Comparison of ENCODE assay signal across 8 cellular contexts in the genomic region with DNA sequence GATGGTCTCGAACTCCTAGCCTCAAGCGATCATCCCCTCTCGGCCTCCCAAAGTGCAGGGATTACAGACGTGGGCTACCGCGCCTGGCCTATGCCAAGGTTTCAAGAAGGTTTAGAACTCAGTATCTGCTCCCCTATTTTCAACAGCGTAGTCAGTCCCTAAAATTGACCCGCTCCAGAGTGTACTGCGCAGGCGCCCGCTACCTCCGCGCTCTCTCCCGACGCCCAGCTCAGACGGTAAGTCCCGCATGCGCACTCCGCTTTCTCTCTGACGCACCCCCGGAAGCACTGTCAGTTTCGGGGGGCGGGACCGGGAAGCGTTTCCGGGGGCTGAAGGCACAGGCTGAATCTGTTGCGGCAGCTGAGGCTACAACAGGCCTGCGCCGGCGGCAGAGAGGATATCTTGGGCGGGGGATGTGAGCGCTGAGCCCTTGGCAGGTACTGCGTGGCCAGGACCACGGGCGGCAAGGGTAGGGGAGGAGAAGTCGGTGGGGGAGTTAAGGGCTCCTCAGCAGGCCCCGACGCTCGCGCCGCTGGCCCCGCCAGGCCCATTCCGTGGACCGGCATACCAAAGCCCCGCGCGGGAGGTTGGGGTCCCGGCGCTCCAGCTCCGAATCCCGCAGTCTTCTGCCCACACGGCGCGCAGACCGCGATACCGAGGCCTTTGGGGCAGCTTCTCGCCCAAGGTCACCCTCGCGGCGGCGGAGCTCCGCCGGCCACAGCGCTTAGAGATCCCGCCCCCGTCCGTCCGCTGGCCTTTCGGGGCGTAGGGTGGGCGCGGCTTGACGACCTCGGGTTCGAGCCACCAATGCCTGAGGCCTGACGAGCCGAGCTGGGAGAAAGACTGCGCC. TPM values are rescaled to one million over a fixed set of nuclear protein-coding genes. Genes with fewer than 3 reads are reported as not detected.
A peak's percentile ranks its signal among the peaks of the same experiment; 100 is the strongest.
DNase-seq lines count a peak whose midpoint lies in the region; ATAC-seq and TF ChIP-seq lines count a peak whose summit lies in the region.

A gene with protein sequence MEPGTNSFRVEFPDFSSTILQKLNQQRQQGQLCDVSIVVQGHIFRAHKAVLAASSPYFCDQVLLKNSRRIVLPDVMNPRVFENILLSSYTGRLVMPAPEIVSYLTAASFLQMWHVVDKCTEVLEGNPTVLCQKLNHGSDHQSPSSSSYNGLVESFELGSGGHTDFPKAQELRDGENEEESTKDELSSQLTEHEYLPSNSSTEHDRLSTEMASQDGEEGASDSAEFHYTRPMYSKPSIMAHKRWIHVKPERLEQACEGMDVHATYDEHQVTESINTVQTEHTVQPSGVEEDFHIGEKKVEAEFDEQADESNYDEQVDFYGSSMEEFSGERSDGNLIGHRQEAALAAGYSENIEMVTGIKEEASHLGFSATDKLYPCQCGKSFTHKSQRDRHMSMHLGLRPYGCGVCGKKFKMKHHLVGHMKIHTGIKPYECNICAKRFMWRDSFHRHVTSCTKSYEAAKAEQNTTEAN (plus strand): TSS at position 345 of the 850 bp plus-strand sequence. CDS start 27,470 bp downstream, outside the sequence.

- peak; percentile 71 for ATAC-seq in GM21619 (IDR thresholded peaks at IDR 0.05; ENCODE audit: unreplicated experiment)

- no peak for TF ChIP-seq CTCF in epithelial cell of proximal tubule (conservative IDR thresholded peaks at IDR 0.05; ENCODE audit: low read depth, low read length)

- peak within 1 kb of the TSS; percentile 80 for H3K4me3 ChIP-seq in epithelial cell of proximal tubule (ENCODE audit: low read depth, low read length)

- DNase-seq in DMS153 (lab: John Stamatoyannopoulos, UW) (peak; percentile 89), KG1 (lab: John Stamatoyannopoulos, UW) (peak; percentile 76), epithelial cell of proximal tubule (ENCODE audit: low read depth) (no peak), mucosa of gallbladder (ENCODE audit: low spot score) (peak; percentile 98)
- peak; percentile 98 for DNase-seq in activated T-cell treated with anti-CD3 and anti-CD28 coated beads, Interleukin-2, amount 50 U/mL, for 1 hour
- DNase-seq in stimulated activated CD8-positive, alpha-beta memory T cell treated with anti-CD3 and anti-CD28 coated beads, Interleukin-4, amount 100 ng/mL, for 24 hours (ENCODE audit: low read depth) = peak; percentile 98

TF ChIP-seq in PFSK-1, 5 proteins besides CTCF, POLR2A, EP300 and RAD21:
- TF ChIP-seq POLR2AphosphoS5 (IDR thresholded peaks at IDR 0.05; ENCODE audit: low read depth, low read length) (peak; percentile 79), FOXP2 (optimal IDR thresholded peaks at IDR 0.05; ENCODE audit: borderline replicate concordance, extremely low read depth, extremely low read length, insufficient read depth) (peak; percentile 62), SIN3A (IDR thresholded peaks at IDR 0.05; ENCODE audit: borderline replicate concordance, insufficient read depth, low read length) (peak; percentile 89; the same call in 1 of the 2 replicates), TAF1 (IDR thresholded peaks at IDR 0.05; ENCODE audit: borderline replicate concordance, insufficient read depth, low read length) (peak; percentile 70; the same call in 1 of the 2 replicates)
- TF ChIP-seq, protein P1, sequence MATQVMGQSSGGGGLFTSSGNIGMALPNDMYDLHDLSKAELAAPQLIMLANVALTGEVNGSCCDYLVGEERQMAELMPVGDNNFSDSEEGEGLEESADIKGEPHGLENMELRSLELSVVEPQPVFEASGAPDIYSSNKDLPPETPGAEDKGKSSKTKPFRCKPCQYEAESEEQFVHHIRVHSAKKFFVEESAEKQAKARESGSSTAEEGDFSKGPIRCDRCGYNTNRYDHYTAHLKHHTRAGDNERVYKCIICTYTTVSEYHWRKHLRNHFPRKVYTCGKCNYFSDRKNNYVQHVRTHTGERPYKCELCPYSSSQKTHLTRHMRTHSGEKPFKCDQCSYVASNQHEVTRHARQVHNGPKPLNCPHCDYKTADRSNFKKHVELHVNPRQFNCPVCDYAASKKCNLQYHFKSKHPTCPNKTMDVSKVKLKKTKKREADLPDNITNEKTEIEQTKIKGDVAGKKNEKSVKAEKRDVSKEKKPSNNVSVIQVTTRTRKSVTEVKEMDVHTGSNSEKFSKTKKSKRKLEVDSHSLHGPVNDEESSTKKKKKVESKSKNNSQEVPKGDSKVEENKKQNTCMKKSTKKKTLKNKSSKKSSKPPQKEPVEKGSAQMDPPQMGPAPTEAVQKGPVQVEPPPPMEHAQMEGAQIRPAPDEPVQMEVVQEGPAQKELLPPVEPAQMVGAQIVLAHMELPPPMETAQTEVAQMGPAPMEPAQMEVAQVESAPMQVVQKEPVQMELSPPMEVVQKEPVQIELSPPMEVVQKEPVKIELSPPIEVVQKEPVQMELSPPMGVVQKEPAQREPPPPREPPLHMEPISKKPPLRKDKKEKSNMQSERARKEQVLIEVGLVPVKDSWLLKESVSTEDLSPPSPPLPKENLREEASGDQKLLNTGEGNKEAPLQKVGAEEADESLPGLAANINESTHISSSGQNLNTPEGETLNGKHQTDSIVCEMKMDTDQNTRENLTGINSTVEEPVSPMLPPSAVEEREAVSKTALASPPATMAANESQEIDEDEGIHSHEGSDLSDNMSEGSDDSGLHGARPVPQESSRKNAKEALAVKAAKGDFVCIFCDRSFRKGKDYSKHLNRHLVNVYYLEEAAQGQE (IDR thresholded peaks at IDR 0.05; ENCODE audit: insufficient read depth in 1 of 2, low read depth in 2 of 2, low read length in 2 of 2) = no peak
TF ChIP-seq in PFSK-1: peak in this region for 4.

RNA-seq across cellular contexts. Expression of the gene that starts here (rescaled TPM):
- 3.2 TPM for polyA plus RNA-seq in PFSK-1 (2012; ENCODE audit: insufficient read length, low read depth)
- 4.3 TPM in 2 replicates for total RNA-seq in epithelial cell of proximal tubule
- 15.0 TPM for total RNA-seq in mucosa of gallbladder
